26 cellular contexts compared by ENCODE assay signal in genomic region chr16:57167537-57167936, GRCh38. TPM values are rescaled to one million over a fixed set of nuclear protein-coding genes. Genes with fewer than 3 reads are reported as not detected.
DNase-seq lines count a peak whose midpoint lies in the region; ATAC-seq and TF ChIP-seq lines count a peak whose summit lies in the region.
"Had no signal": no experiment of that assay in that cellular context is flagged by ENCODE, and none has a peak within 500 bp of the region (broad histone marks: within the 10 kb centered on the region; RNA-seq: fewer than 3 reads in every experiment).

No MANE protein-coding gene starts in this region.

- H3K36me3 ChIP-seq in left ventricle myocardium inferior, result peaks cover 77% of the 10 kb centered on the region
- H3K36me3 ChIP-seq in neutrophil, result peaks cover 78% of the 10 kb centered on the region
- peaks cover 0 to 75% of the 10 kb centered on the region in 2 donors for H3K36me3 ChIP-seq in vagina

- intact Hi-C loops in left ventricle myocardium inferior (cut with micrococcal nuclease) (loop anchor here (5.0 kb wide), 1 partner anchor 85 kb away; no protein-coding TSS in a partner anchor), right cardiac atrium (cut with DNase I) (loop anchor here in 3 of 4 donors (5.0 kb wide), 2 partner anchors 75 to 85 kb away; partner anchors contain the start of gene CPNE2 (in 1 of the 3)), vagina (cut with DNase I) (loop anchor here (5.0 kb wide), 1 partner anchor 75 kb away; the partner anchor contains the start of gene CPNE2)

- peaks cover 22% of the 10 kb centered on the region for H3K4me1 ChIP-seq in left ventricle myocardium inferior
- peaks cover 8% of the 10 kb centered on the region for H3K4me1 ChIP-seq in right cardiac atrium (ENCODE audit: control insufficient read depth, insufficient read depth, low read length)
- peaks cover 25 to 40% of the 10 kb centered on the region in 2 experiments for H3K4me1 ChIP-seq in neutrophil (ENCODE audit: control insufficient read depth in 1 of 2, insufficient read depth in 1 of 2, low read depth in 1 of 2, low read length in 1 of 2)
- H3K4me1 ChIP-seq in vagina, result peaks cover 21% of the 10 kb centered on the region
- H3K4me1 ChIP-seq: parathyroid adenoma had no signal

- TF ChIP-seq CTCF in left ventricle myocardium inferior (IDR thresholded peaks at IDR 0.05; ENCODE audit: borderline replicate concordance), result no peak
- TF ChIP-seq CTCF in neutrophil (IDR thresholded peaks at IDR 0.05), result no peak
- no peak for TF ChIP-seq CTCF in vagina (IDR thresholded peaks at IDR 0.05)

- no peak for ATAC-seq in right cardiac atrium

- WGBS in right cardiac atrium, result 46% methylated on average over 3 of the region's 3 CpGs

- DNase-seq in left ventricle myocardium inferior, result no peak
- no peak for DNase-seq in right cardiac atrium
- DNase-seq in epithelial cell of prostate (ENCODE audit: low read depth, low spot score), result no peak
- DNase-seq in vagina (ENCODE audit: extremely low spot score in 2 of 2), result no peak
- DNase-seq in mucosa of gallbladder (ENCODE audit: low spot score), result no peak
- DNase-seq in RKO (ENCODE audit: low spot score), result no peak
- no peak for DNase-seq in stimulated activated naive CD4-positive, alpha-beta T cell treated with Interleukin-2 at 50 U/mL for 16 hours (lab: John Stamatoyannopoulos, UW)
- DNase-seq: 8988T; activated CD4-positive, CD25-positive, alpha-beta regulatory T cell; activated gamma-delta T cell; activated naive CD8-positive, alpha-beta T cell treated with anti-CD3 and anti-CD28 coated beads for 36 hours; activated T-cell treated with anti-CD3 and anti-CD28 coated beads, Interleukin-2, amount 50 U/mL, for 24 hours; aorta; DND-41; endodermal cell; right lobe of liver; spleen; stimulated activated CD4-positive, alpha-beta T cell treated with anti-CD3 and anti-CD28 coated beads, Interleukin-2, amount 100 ng/mL, for 24 hours; stimulated activated CD8-positive, alpha-beta memory T cell treated with anti-CD3 and anti-CD28 coated beads, Interleukin-4, amount 100 ng/mL, for 48 hours had no signal

- H3K27me3 ChIP-seq in left ventricle myocardium inferior (ENCODE audit: low read depth), result no peaks in the 10 kb centered on the region
- no peaks in the 10 kb centered on the region for H3K27me3 ChIP-seq in right cardiac atrium (ENCODE audit: control insufficient read depth, insufficient read depth)
- H3K27me3 ChIP-seq in neutrophil, result no peaks in the 10 kb centered on the region
- H3K27me3 ChIP-seq in vagina, result no peaks in the 10 kb centered on the region
- H3K27me3 ChIP-seq: esophagus muscularis mucosa, foreskin keratinocyte, heart left ventricle, MG63, right lobe of liver, spleen had no signal

- no peak overlapping the region for H3K4me3 ChIP-seq in left ventricle myocardium inferior
- no peak overlapping the region for H3K4me3 ChIP-seq in right cardiac atrium (ENCODE audit: low read length)
- no peak overlapping the region for H3K4me3 ChIP-seq in neutrophil (ENCODE audit: low read depth in 1 of 2, low read length in 1 of 2)
- H3K4me3 ChIP-seq in vagina, result no peak overlapping the region
- H3K4me3 ChIP-seq: esophagus muscularis mucosa, heart left ventricle, MG63, right lobe of liver, spleen had no signal

- peak overlapping the region; percentile 40 for H3K27ac ChIP-seq in left ventricle myocardium inferior (replicated peaks)
- no peak overlapping the region for H3K27ac ChIP-seq in right cardiac atrium (ENCODE audit: low read length)
- peak overlapping the region; percentile 33 for H3K27ac ChIP-seq in epithelial cell of prostate
- peak overlapping the region; percentile 80 for H3K27ac ChIP-seq in neutrophil
- peak overlapping the region; percentile 33 for H3K27ac ChIP-seq in vagina
- H3K27ac ChIP-seq: esophagus muscularis mucosa, parathyroid adenoma, right lobe of liver had no signal

- H3K9me3 ChIP-seq in left ventricle myocardium inferior (replicated peaks), result no peaks in the 10 kb centered on the region
- H3K9me3 ChIP-seq in right cardiac atrium (ENCODE audit: control insufficient read depth, low read length), result no peaks in the 10 kb centered on the region
- H3K9me3 ChIP-seq in neutrophil, result no peaks in the 10 kb centered on the region
- no peaks in the 10 kb centered on the region for H3K9me3 ChIP-seq in vagina
- H3K9me3 ChIP-seq: esophagus muscularis mucosa, heart left ventricle, MG63, right lobe of liver, SK-N-SH, spleen had no signal

- no peak for TF ChIP-seq POLR2A in vagina (IDR thresholded peaks at IDR 0.05)

RNA-seq across cellular contexts. Expression of gene PSME3IP1, which starts 18.3 kb away (rescaled TPM):
- total RNA-seq in left ventricle myocardium inferior (56.3 TPM), right cardiac atrium (10 to 100 TPM; 63.6 to 68.7 (median 65.0) TPM), vagina (70.5 TPM), mucosa of gallbladder (76.1 TPM)
- polyA plus RNA-seq in right cardiac atrium, result 57.8 TPM

RNA-seq across cellular contexts. Expression of gene RSPRY1, which starts 18.6 kb away (rescaled TPM):
- total RNA-seq in left ventricle myocardium inferior, result 14.0 TPM
- 10 to 100 TPM; 13.7 to 21.1 (median 17.4) TPM for total RNA-seq in right cardiac atrium
- polyA plus RNA-seq in right cardiac atrium, result 7.3 TPM
- total RNA-seq in vagina, result 37.6 TPM
- total RNA-seq in mucosa of gallbladder, result 49.6 TPM
